Comparison of ENCODE assay signal across 17 cellular contexts in the genomic region with DNA sequence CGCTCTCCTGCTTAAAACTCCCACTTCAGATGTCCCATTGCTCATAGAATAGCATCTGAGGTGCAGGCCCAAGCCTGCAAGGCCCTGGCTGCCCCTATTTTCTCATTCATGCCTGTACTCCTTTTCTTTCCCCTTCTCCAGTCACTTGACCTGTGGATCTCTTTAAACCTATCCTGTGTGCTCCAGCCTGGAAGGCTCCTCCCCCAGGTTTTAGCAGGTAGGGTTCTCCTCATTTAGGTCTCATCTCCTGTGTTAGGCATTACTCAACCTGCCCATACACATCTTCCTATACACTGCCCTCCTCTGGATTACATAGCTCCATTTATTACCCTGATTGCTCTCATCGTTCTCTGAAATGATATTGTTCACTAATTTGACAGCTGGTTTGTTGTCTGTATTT.
A peak's percentile ranks its signal among the peaks of the same experiment; 100 is the strongest.
DNase-seq lines count a peak whose midpoint lies in the region; ATAC-seq and TF ChIP-seq lines count a peak whose summit lies in the region.
"Had no signal": no experiment of that assay in that cellular context is flagged by ENCODE, and none has a peak within 500 bp of the region (broad histone marks: within the 10 kb centered on the region; RNA-seq: fewer than 3 reads in every experiment).

No MANE protein-coding gene starts in this region.

- peak; percentile 18 for TF ChIP-seq CTCF in CD4-positive, alpha-beta T cell (IDR thresholded peaks at IDR 0.05)
- no peak for TF ChIP-seq CTCF in testis (IDR thresholded peaks at IDR 0.05)

- CTCF ChIA-PET in CD4-positive, alpha-beta T cell (lab: Charles Lee) = interaction anchor here (0.7 to 1.7 kb wide), 3 partner anchors 15 to 171 kb away, joined by 3 to 8 read pairs (median 3); no protein-coding TSS in a partner anchor
- CTCF ChIA-PET in CD8-positive, alpha-beta memory T cell (lab: Charles Lee) = interaction anchor here (1.2 to 2.7 kb wide), 2 partner anchors 29 to 171 kb away, joined by 3 to 10 read pairs; no protein-coding TSS in a partner anchor

- no peak for DNase-seq in CD4-positive, alpha-beta T cell
- DNase-seq in CD8-positive, alpha-beta memory T cell = no peak
- no peak for DNase-seq in naive thymus-derived CD8-positive, alpha-beta T cell
- no peak for DNase-seq in activated effector memory CD4-positive, alpha-beta T cell treated with Interleukin-2 at 50 U/mL for 16 hours
- DNase-seq in testis = no peak
- DNase-seq: COR-L47, EL, head of caudate nucleus, KG1, NCI-H2029, NCI-H226, SHP77 treated with DMSO at 0.1 percent for 48 hours had no signal

- no peaks in the 10 kb centered on the region for H3K27me3 ChIP-seq in CD4-positive, alpha-beta T cell (ENCODE audit: control insufficient read depth, insufficient read depth, low read length)
- no peaks in the 10 kb centered on the region for H3K27me3 ChIP-seq in CD8-positive, alpha-beta memory T cell (ENCODE audit: insufficient read depth, low read length, poor library complexity, severe bottlenecking)
- no peaks in the 10 kb centered on the region for H3K27me3 ChIP-seq in testis

- H3K36me3 ChIP-seq in CD8-positive, alpha-beta memory T cell (ENCODE audit: insufficient read depth, low read length) = no peaks in the 10 kb centered on the region
- H3K36me3 ChIP-seq in testis (ENCODE audit: low read depth, missing control alignments) = no peaks in the 10 kb centered on the region
- H3K36me3 ChIP-seq: HAP-1 had no signal

- peaks cover 41% of the 10 kb centered on the region for H3K36me3 Mint-ChIP-seq in CD4-positive, alpha-beta T cell (ENCODE audit: low read depth)
- peaks cover 0 to 26% (median 8%) of the 10 kb centered on the region in 3 donors for H3K36me3 Mint-ChIP-seq in CD8-positive, alpha-beta memory T cell
- H3K36me3 Mint-ChIP-seq in activated T-helper 17 cell treated with anti-CD3 and anti-CD28 coated beads, Interleukin-2, amount 50 U/mL, for 72 hours (ENCODE audit: low read depth) = no peaks in the 10 kb centered on the region
- peaks cover 15 to 26% (median 22%) of the 10 kb centered on the region in 3 donors for H3K36me3 Mint-ChIP-seq in naive thymus-derived CD8-positive, alpha-beta T cell

- H3K27me3 Mint-ChIP-seq in CD4-positive, alpha-beta T cell = no peaks in the 10 kb centered on the region
- peaks cover 0 to 2% of the 10 kb centered on the region in 2 donors for H3K27me3 Mint-ChIP-seq in CD8-positive, alpha-beta memory T cell
- H3K27me3 Mint-ChIP-seq in activated T-helper 17 cell treated with anti-CD3 and anti-CD28 coated beads, Interleukin-2, amount 50 U/mL, for 72 hours = no peaks in the 10 kb centered on the region
- no peaks in the 10 kb centered on the region for H3K27me3 Mint-ChIP-seq in naive thymus-derived CD8-positive, alpha-beta T cell

- intact Hi-C loops in CD4-positive, alpha-beta T cell (cut with DNase I, micrococcal nuclease) = loop anchor here in 1 of 2 experiments (1.0 to 5.0 kb wide), 2 partner anchors 30 to 169 kb away; no protein-coding TSS in a partner anchor
- intact Hi-C loops in testis (cut with DNase I; ENCODE audit: low total_unique reads) = no loop called here

- no peak for TF ChIP-seq POLR2A in testis (IDR thresholded peaks at IDR 0.05)

- peaks cover 64% of the 10 kb centered on the region for H3K4me1 Mint-ChIP-seq in CD4-positive, alpha-beta T cell (ENCODE audit: low read depth)
- H3K4me1 Mint-ChIP-seq in CD8-positive, alpha-beta memory T cell = peaks cover 38 to 54% (median 50%) of the 10 kb centered on the region in 3 donors
- peaks cover 28% of the 10 kb centered on the region for H3K4me1 Mint-ChIP-seq in activated T-helper 17 cell treated with anti-CD3 and anti-CD28 coated beads, Interleukin-2, amount 50 U/mL, for 72 hours
- peaks cover 43 to 85% (median 74%) of the 10 kb centered on the region in 4 donors for H3K4me1 Mint-ChIP-seq in naive thymus-derived CD8-positive, alpha-beta T cell

- H3K9me3 Mint-ChIP-seq in CD4-positive, alpha-beta T cell = peaks cover 9% of the 10 kb centered on the region
- H3K9me3 Mint-ChIP-seq in CD8-positive, alpha-beta memory T cell = peaks cover 11 to 23% (median 15%) of the 10 kb centered on the region in 5 donors
- peaks cover 19% of the 10 kb centered on the region for H3K9me3 Mint-ChIP-seq in activated T-helper 17 cell treated with anti-CD3 and anti-CD28 coated beads, Interleukin-2, amount 50 U/mL, for 72 hours
- H3K9me3 Mint-ChIP-seq in naive thymus-derived CD8-positive, alpha-beta T cell = peaks cover 7 to 41% (median 17%) of the 10 kb centered on the region in 9 donors

- peaks cover 11% of the 10 kb centered on the region for H3K9me3 ChIP-seq in CD4-positive, alpha-beta T cell (ENCODE audit: control insufficient read depth, low read length)
- H3K9me3 ChIP-seq in CD8-positive, alpha-beta memory T cell (ENCODE audit: low read length) = peaks cover 4% of the 10 kb centered on the region
- no peaks in the 10 kb centered on the region for H3K9me3 ChIP-seq in testis
- H3K9me3 ChIP-seq: HAP-1 had no signal

- H3K4me1 ChIP-seq in CD8-positive, alpha-beta memory T cell (ENCODE audit: insufficient read depth, low read length) = peaks cover 50% of the 10 kb centered on the region
- no peaks in the 10 kb centered on the region for H3K4me1 ChIP-seq in testis
- H3K4me1 ChIP-seq: HAP-1 had no signal

- peak overlapping the region; percentile 16 for H3K27ac ChIP-seq in CD4-positive, alpha-beta T cell (ENCODE audit: low read depth, low read length)
- H3K27ac ChIP-seq in CD8-positive, alpha-beta memory T cell (ENCODE audit: low read depth, low read length) = no peak overlapping the region
- H3K27ac ChIP-seq in testis = no peak overlapping the region
- H3K27ac ChIP-seq: VCaP had no signal

- H3K4me3 Mint-ChIP-seq in CD4-positive, alpha-beta T cell = peak overlapping the region; percentile 46
- peak overlapping the region in 5 of 7 donors; percentile 3 to 50 (median 19) for H3K4me3 Mint-ChIP-seq in CD8-positive, alpha-beta memory T cell
- peak overlapping the region; percentile 41 for H3K4me3 Mint-ChIP-seq in activated T-helper 17 cell treated with anti-CD3 and anti-CD28 coated beads, Interleukin-2, amount 50 U/mL, for 72 hours
- H3K4me3 Mint-ChIP-seq in naive thymus-derived CD8-positive, alpha-beta T cell = peak overlapping the region; percentile 16 to 74 (median 56)

- peak; percentile 21 for ATAC-seq in CD4-positive, alpha-beta T cell (ENCODE audit: poor library complexity)
- no peak for ATAC-seq in activated T-helper 17 cell treated with anti-CD3 and anti-CD28 coated beads, Interleukin-2, amount 50 U/mL, for 72 hours (replicated peaks)
- ATAC-seq in naive thymus-derived CD8-positive, alpha-beta T cell = peak; percentile 15 to 32
- ATAC-seq in HG03139 (IDR thresholded peaks at IDR 0.05; ENCODE audit: unreplicated experiment) = no peak
- ATAC-seq: left lobe of liver had no signal

- WGBS in testis, 2 donors = 94 to 97% methylated on average over 2 of the region's 2 CpGs

- H3K4me3 ChIP-seq in CD8-positive, alpha-beta memory T cell (ENCODE audit: low read length) = no peak overlapping the region
- H3K4me3 ChIP-seq in testis = no peak overlapping the region
- H3K4me3 ChIP-seq: HAP-1 had no signal

- POLR2A ChIA-PET in CD4-positive, alpha-beta T cell (lab: Charles Lee) = interaction anchor here (1.1 to 1.6 kb wide), 3 partner anchors 16 to 69 kb away, joined by 3 to 4 read pairs (median 4); no protein-coding TSS in a partner anchor
- POLR2A ChIA-PET in CD8-positive, alpha-beta memory T cell (lab: Charles Lee) = no interaction called here
- POLR2A ChIA-PET in naive thymus-derived CD8-positive, alpha-beta T cell (lab: Charles Lee) = interaction anchor here (1.0 kb wide), 1 partner anchor 172 kb away, joined by 3 read pairs; no protein-coding TSS in a partner anchor

- peak overlapping the region; percentile 79 for H3K27ac Mint-ChIP-seq in CD4-positive, alpha-beta T cell
- peak overlapping the region in 7 of 8 donors; percentile 51 to 86 (median 76) for H3K27ac Mint-ChIP-seq in CD8-positive, alpha-beta memory T cell
- peak overlapping the region; percentile 16 for H3K27ac Mint-ChIP-seq in activated T-helper 17 cell treated with anti-CD3 and anti-CD28 coated beads, Interleukin-2, amount 50 U/mL, for 72 hours
- H3K27ac Mint-ChIP-seq in naive thymus-derived CD8-positive, alpha-beta T cell = peak overlapping the region; percentile 81 to 95 (median 90)

Comparison
In these comparisons a context has a peak if more than half of its experiments do, and no peak if none do; other contexts are left out.
1. ATAC-seq: peak in CD4-positive, alpha-beta T cell (single experiment) and naive thymus-derived CD8-positive, alpha-beta T cell (2 of 2); none in activated T-helper 17 cell treated with anti-CD3 and anti-CD28 coated beads, Interleukin-2, amount 50 U/mL, for 72 hours (single experiment) and HG03139 (single experiment).
2. H3K27ac Mint-ChIP-seq: peak in every context shown above with its lines; median percentile 90 in naive thymus-derived CD8-positive, alpha-beta T cell; 79 in CD4-positive, alpha-beta T cell; 76 in CD8-positive, alpha-beta memory T cell; 16 in activated T-helper 17 cell treated with anti-CD3 and anti-CD28 coated beads, Interleukin-2, amount 50 U/mL, for 72 hours.
3. Peak in every context shown above with its lines, with median percentiles within 50 percentile points of each other: H3K4me3 Mint-ChIP-seq.